ENCODE assay signal across 29 cellular contexts in the genomic region with DNA sequence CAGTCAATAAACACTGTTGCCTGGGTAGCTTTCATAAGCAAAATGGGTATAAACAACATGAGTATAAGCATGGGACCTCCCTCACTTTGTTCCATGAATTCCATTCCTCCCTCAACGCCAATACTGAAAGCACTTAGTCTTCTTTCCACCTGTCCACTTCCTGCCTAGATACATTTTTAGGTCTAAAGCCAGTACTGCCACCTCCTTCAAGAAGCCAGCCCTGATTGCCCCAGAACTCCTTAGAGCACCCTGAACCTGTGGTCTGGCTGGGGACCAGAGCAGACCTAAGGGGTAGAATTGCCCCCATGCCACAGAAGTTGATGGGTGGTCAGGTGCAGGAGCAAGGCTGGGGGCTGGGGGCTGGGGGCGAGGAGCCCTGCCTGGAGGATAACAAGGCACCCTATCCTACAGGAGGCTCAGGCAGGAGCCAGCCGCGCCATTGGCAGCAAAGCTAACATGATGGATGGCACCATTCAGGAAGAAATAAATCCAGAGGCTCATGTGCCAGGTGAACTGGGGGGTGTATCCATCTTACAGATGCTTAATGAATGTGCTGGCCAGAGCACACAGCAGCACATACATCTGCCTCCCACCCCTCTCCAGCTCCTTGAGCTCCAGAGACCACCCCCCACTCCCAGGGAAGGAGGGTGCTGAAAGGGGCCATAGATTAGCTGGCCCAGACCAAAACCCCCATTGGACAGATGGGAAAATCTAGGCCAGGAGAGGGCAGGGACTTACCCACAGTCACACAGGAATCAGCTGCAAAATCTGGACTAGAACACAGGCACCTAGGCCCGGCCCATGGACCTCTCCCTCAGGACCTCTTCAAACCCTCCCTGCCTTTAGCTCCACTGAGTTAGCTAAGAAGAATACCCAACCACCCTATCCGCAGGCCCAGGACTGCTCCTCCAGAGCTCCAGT.
"Had no signal": no experiment of that assay in that cellular context is flagged by ENCODE, and none has a peak within 500 bp of the region (broad histone marks: within the 10 kb centered on the region; RNA-seq: fewer than 3 reads in every experiment).

No MANE protein-coding gene starts in this region.

- H3K4me3 ChIP-seq: adrenal gland, ascending aorta, gastrocnemius medialis, heart left ventricle had no signal

- H3K9me3 ChIP-seq: adrenal gland, ascending aorta, gastrocnemius medialis, heart left ventricle had no signal

- H3K36me3 ChIP-seq: adrenal gland, ascending aorta, brain microvascular endothelial cell, gastrocnemius medialis, heart left ventricle, WERI-Rb-1 had no signal

- FAIRE-seq: bronchial epithelial cell had no signal

- DNase-seq: activated B cell treated with CpG ODN at 0.5 μM for 24 hours; activated CD4-positive, alpha-beta T cell treated with anti-CD3 and anti-CD28 coated beads for 48 hours; activated CD4-positive, alpha-beta T cell treated with anti-CD3 and anti-CD28 coated beads, Interleukin-2, amount 50 U/mL, for 1 hour; activated CD4-positive, alpha-beta T cell treated with anti-CD3 and anti-CD28 coated beads, Interleukin-2, amount 50 U/mL, for 48 hours; activated CD8-positive, alpha-beta memory T cell treated with anti-CD3 and anti-CD28 coated beads for 24 hours; activated effector memory CD4-positive, alpha-beta T cell treated with Interleukin-2 at 50 U/mL for 16 hours; activated gamma-delta T cell treated with Interleukin-2 at 50 U/mL for 16 hours; activated naive CD4-positive, alpha-beta T cell treated with anti-CD3 and anti-CD28 coated beads, Interleukin-2, amount 50 U/mL, for 16 hours; activated naive CD4-positive, alpha-beta T cell treated with Interleukin-2 at 50 U/mL for 16 hours; activated naive CD8-positive, alpha-beta T cell treated with anti-CD3 and anti-CD28 coated beads, Interleukin-2, amount 50 U/mL, for 24 hours; activated T-cell treated with anti-CD3 and anti-CD28 coated beads, Interleukin-2, amount 50 U/mL, for 4 hours; brain microvascular endothelial cell; effector memory CD4-positive, alpha-beta T cell; endodermal cell; foreskin keratinocyte; gastrocnemius medialis; glutamatergic neuron; heart left ventricle; T-helper 17 cell; T1000; WERI-Rb-1 had no signal

- H3K27me3 ChIP-seq: adrenal gland, ascending aorta, brain microvascular endothelial cell, dorsolateral prefrontal cortex, foreskin keratinocyte had no signal

- ATAC-seq: activated CD4-positive, CD25-positive, alpha-beta regulatory T cell treated with anti-CD3 and anti-CD28 coated beads, Interleukin-2, amount 50 U/mL, for 24 hours; activated T-cell treated with anti-CD3 and anti-CD28 coated beads, Interleukin-2, amount 50 U/mL, for 4 hours; activated T-helper 17 cell treated with anti-CD3 and anti-CD28 coated beads, Interleukin-2, amount 50 U/mL, for 72 hours; esophagus mucosa; foreskin keratinocyte; gastrocnemius medialis; heart left ventricle; T-helper 17 cell had no signal

- H3K27ac ChIP-seq: adrenal gland, ascending aorta, brain microvascular endothelial cell, coronary artery, foreskin keratinocyte, gastrocnemius medialis, heart left ventricle, WERI-Rb-1 had no signal

- H3K4me1 ChIP-seq: adrenal gland, ascending aorta, foreskin keratinocyte, gastrocnemius medialis, heart left ventricle had no signal
